Comparison of ENCODE assay signal across 9 cellular contexts in genomic region chr3:96814581-96815567, GRCh38. TPM values are rescaled to one million over a fixed set of nuclear protein-coding genes. Genes with fewer than 3 reads are reported as not detected.
DNase-seq lines count a peak whose midpoint lies in the region; ATAC-seq, FAIRE-seq and TF ChIP-seq lines count a peak whose summit lies in the region.
"Had no signal": no experiment of that assay in that cellular context is flagged by ENCODE, and none has a peak within 500 bp of the region (broad histone marks: within the 10 kb centered on the region; RNA-seq: fewer than 3 reads in every experiment).

TSS of gene EPHA6 (plus strand) at chr3:96814594.

- H3K9me3 ChIP-seq in Panc1 (ENCODE audit: control insufficient read depth, insufficient read depth, low read depth, low read length) (no peaks in the 10 kb centered on the region), esophagus (ENCODE audit: control insufficient read depth in 2 of 2, insufficient read depth in 1 of 2, low read depth in 1 of 2, low read length in 1 of 2) (peaks cover 0 to 3% of the 10 kb centered on the region in 2 donors)
- H3K9me3 ChIP-seq: mucosa of descending colon had no signal

- no peaks in the 10 kb centered on the region; the same call in 1 of the 2 replicates for H3K4me1 ChIP-seq in Panc1 (ENCODE audit: control insufficient read depth, insufficient read depth, low read length)
- peaks cover 3 to 12% of the 10 kb centered on the region in 2 donors for H3K4me1 ChIP-seq in esophagus (ENCODE audit: control insufficient read depth in 2 of 2, insufficient read depth in 2 of 2, low read length in 1 of 2)

- intact Hi-C loops in Panc1 (cut with micrococcal nuclease; ENCODE audit: unreplicated experiment): no loop called here

- ATAC-seq in Panc1 (no peak), omental fat pad (ENCODE audit: low FRiP score) (peak; percentile 51), HG02798 (IDR thresholded peaks at IDR 0.05; ENCODE audit: poor library complexity, unreplicated experiment) (no peak), HG03378 (IDR thresholded peaks at IDR 0.05; ENCODE audit: unreplicated experiment) (no peak)
- ATAC-seq in effector memory CD8-positive, alpha-beta T cell (replicated peaks): no peak

- no peaks in the 10 kb centered on the region for H3K36me3 Mint-ChIP-seq in effector memory CD8-positive, alpha-beta T cell (ENCODE audit: insufficient read depth)

- no peak within 1 kb of the TSS for H3K27ac Mint-ChIP-seq in effector memory CD8-positive, alpha-beta T cell

- DNase-seq in D721Med (ENCODE audit: insufficient read length, low spot score) (peak; percentile 10), Panc1 (ENCODE audit: low read depth, low spot score) (no peak), omental fat pad (ENCODE audit: low spot score) (no peak), NOMO-1 (lab: John Stamatoyannopoulos, UW; ENCODE audit: unreplicated experiment in 2 of 2) (no peak)
- DNase-seq in effector memory CD8-positive, alpha-beta T cell: no peak

- TF ChIP-seq CTCF in D721Med (IDR thresholded peaks at IDR 0.05; ENCODE audit: insufficient read depth, missing control alignments): no peak
- no peak for TF ChIP-seq CTCF in Panc1 (IDR thresholded peaks at IDR 0.05)
- TF ChIP-seq CTCF in omental fat pad (IDR thresholded peaks at IDR 0.05): no peak

- peak within 1 kb of the TSS in 1 of 2 donors; percentile 51 for H3K4me3 Mint-ChIP-seq in effector memory CD8-positive, alpha-beta T cell

- peak within 1 kb of the TSS; percentile 41 to 46 for H3K4me3 ChIP-seq in Panc1 (ENCODE audit: low read depth in 2 of 2, low read length in 2 of 2)
- peak within 1 kb of the TSS; percentile 59 to 65 for H3K4me3 ChIP-seq in esophagus (ENCODE audit: low read depth in 1 of 2, low read length in 2 of 2)
- H3K4me3 ChIP-seq: mucosa of descending colon had no signal

- CTCF ChIA-PET in Panc1 (lab: Charles Lee): no interaction called here

- 6 to 8% methylated on average over 54 to 56 of the region's 56 CpGs for WGBS in esophagus, 2 donors

- H3K27ac ChIP-seq in Panc1 (ENCODE audit: low read length) (no peak within 1 kb of the TSS), esophagus (ENCODE audit: low read depth in 2 of 2, low read length in 1 of 2) (peak within 1 kb of the TSS; percentile 14 to 17)

- H3K4me1 Mint-ChIP-seq in effector memory CD8-positive, alpha-beta T cell (ENCODE audit: low read depth in 2 of 2): peaks cover 0 to 2% of the 10 kb centered on the region in 2 donors

- FAIRE-seq in D721Med (lab: Jason Lieb, UNC): no peak

- in situ Hi-C loops in Panc1 (cut with HindIII; ENCODE audit: low pct_unique_long_range_greater_than_20kb, low sequenced_read_pairs): no loop called here

- peaks cover 9 to 22% of the 10 kb centered on the region in 2 donors for H3K27me3 Mint-ChIP-seq in effector memory CD8-positive, alpha-beta T cell

- no TSS peak for BruUV-seq in Panc1 (replicated peaks; lab: Mats Ljungman, UMichigan)

- H3K9me3 Mint-ChIP-seq in effector memory CD8-positive, alpha-beta T cell: peaks cover 0 to 1% of the 10 kb centered on the region in 2 donors

- POLR2A ChIA-PET in Panc1 (lab: Charles Lee): no interaction called here

- peaks cover 4% of the 10 kb centered on the region; the same call in 1 of the 2 replicates for H3K27me3 ChIP-seq in Panc1 (ENCODE audit: control insufficient read depth, insufficient read depth, low read length)
- H3K27me3 ChIP-seq in esophagus (ENCODE audit: control insufficient read depth in 1 of 2, insufficient read depth in 2 of 2, low read length in 2 of 2): no peaks in the 10 kb centered on the region

- no peaks in the 10 kb centered on the region for H3K36me3 ChIP-seq in Panc1 (ENCODE audit: control insufficient read depth, insufficient read depth, low read length)
- H3K36me3 ChIP-seq in esophagus (ENCODE audit: control insufficient read depth in 2 of 2, insufficient read depth in 2 of 2, low read length in 1 of 2): no peaks in the 10 kb centered on the region

RNA-seq across cellular contexts. Expression of gene EPHA6, which starts in this region (rescaled TPM):
- total RNA-seq in Panc1 (2021; ENCODE audit: unreplicated experiment) (0.57 TPM), omental fat pad (1 to 10 TPM in 2 of 4 donors, under 1 TPM in 1, not detected in 1; 0.56 to 5.0 (median 2.4) TPM)
- polyA plus RNA-seq in Panc1 (2012; ENCODE audit: insufficient read length): 0.24 TPM
- polyA plus RNA-seq in esophagus: under 1 TPM; 0.20 to 0.38 TPM
